ENCODE assay signal across 8 cellular contexts in genomic region chrX:46758163-46758955, GRCh38. TPM values are rescaled to one million over a fixed set of nuclear protein-coding genes. Genes with fewer than 3 reads are reported as not detected.
DNase-seq lines count a peak whose midpoint lies in the region; ATAC-seq, FAIRE-seq and TF ChIP-seq lines count a peak whose summit lies in the region.

No MANE protein-coding gene starts in this region.

- peaks cover 8% of the 10 kb centered on the region for H3K27me3 ChIP-seq in BE2C
- H3K27me3 ChIP-seq in endothelial cell of umbilical vein (ENCODE audit: control insufficient read depth in 2 of 2, insufficient read depth in 2 of 2, low read length in 2 of 2), result no peaks in the 10 kb centered on the region
- H3K27me3 ChIP-seq in aorta (ENCODE audit: control insufficient read depth in 1 of 2, insufficient read depth in 2 of 2, low read length in 1 of 2), result no peaks in the 10 kb centered on the region

- intact Hi-C loops in endothelial cell of umbilical vein (cut with micrococcal nuclease) (loop anchor here (2.0 to 10.0 kb wide), 3 partner anchors 154 to 334 kb away; partner anchors contain the start of gene JADE3), aorta (cut with DNase I) (loop anchor here (2.0 to 10.0 kb wide), 4 partner anchors 34 to 276 kb away; no protein-coding TSS in a partner anchor)

- H2AFZ ChIP-seq in endothelial cell of umbilical vein (ENCODE audit: low read depth, low read length), result peak overlapping the region; percentile 96

- dilution Hi-C loops in endothelial cell of umbilical vein (cut with MboI; ENCODE audit: extremely low pct_ligation_motif_present, low sequenced_read_pairs), result no loop called here

- peak; percentile 59 for FAIRE-seq in endothelial cell of umbilical vein (lab: Jason Lieb, UNC)

- no peak for TF ChIP-seq CTCF in BE2C (IDR thresholded peaks at IDR 0.05; ENCODE audit: low read depth, low read length)
- no peak for TF ChIP-seq CTCF in endothelial cell of umbilical vein (IDR thresholded peaks at IDR 0.05; ENCODE audit: extremely low read depth in 1 of 2, insufficient read depth in 1 of 2, low read depth in 1 of 2, low read length in 2 of 2)
- TF ChIP-seq CTCF in nephron (IDR thresholded peaks at IDR 0.05; ENCODE audit: unreplicated experiment in 3 of 3), result no peak

- 10 to 44% methylated on average over 41 to 47 of the region's 47 CpGs for WGBS in aorta, 2 donors

- H3K9ac ChIP-seq in endothelial cell of umbilical vein (replicated peaks; ENCODE audit: extremely low read depth, insufficient read depth, low read length), result peak overlapping the region; percentile 26

- ATAC-seq in GM19397 (IDR thresholded peaks at IDR 0.05; ENCODE audit: unreplicated experiment) (peak; percentile 25), HG03469 (IDR thresholded peaks at IDR 0.05; ENCODE audit: unreplicated experiment) (peak; percentile 18), aorta (ENCODE audit: low FRiP score) (peak; percentile 41)

- H3K36me3 Mint-ChIP-seq in nephron (ENCODE audit: low read depth), result no peaks in the 10 kb centered on the region

- no peaks in the 10 kb centered on the region for H3K4me1 ChIP-seq in BE2C
- H3K4me1 ChIP-seq in endothelial cell of umbilical vein (ENCODE audit: control insufficient read depth, extremely low read depth, insufficient read depth, low read length), result peaks cover 13% of the 10 kb centered on the region
- H3K4me1 ChIP-seq in aorta (ENCODE audit: control insufficient read depth in 1 of 2, insufficient read depth in 2 of 2, low read length in 2 of 2), result no peaks in the 10 kb centered on the region

- H4K20me1 ChIP-seq in endothelial cell of umbilical vein (replicated peaks; ENCODE audit: control insufficient read depth, extremely low read depth, insufficient read depth, low read length), result no peaks in the 10 kb centered on the region

- H3K4me3 Mint-ChIP-seq in nephron, result peak overlapping the region; percentile 86 to 91 (median 86)

- H3K79me2 ChIP-seq in endothelial cell of umbilical vein (ENCODE audit: control insufficient read depth, insufficient read depth, low read length), result peaks cover 2% of the 10 kb centered on the region

- H3K4me1 Mint-ChIP-seq in nephron, result no peaks in the 10 kb centered on the region

- H3K9me3 Mint-ChIP-seq in nephron, result peaks cover 16% of the 10 kb centered on the region

- H3K4me3 ChIP-seq in BE2C (ENCODE audit: low read depth, low read length) (peak overlapping the region; percentile 19; the same call in 1 of the 2 replicates), endothelial cell of umbilical vein (replicated peaks in 1 of 3; ENCODE audit: insufficient read depth in 1 of 3, low read depth in 1 of 3, low read length in 3 of 3) (peak overlapping the region; percentile 53 to 60 (median 54)), aorta (ENCODE audit: low read length in 2 of 2) (peak overlapping the region; percentile 28 to 46)

- H3K27ac ChIP-seq in endothelial cell of umbilical vein (ENCODE audit: insufficient read depth, low read depth, low read length), result no peak overlapping the region
- no peak overlapping the region for H3K27ac ChIP-seq in aorta (ENCODE audit: low read depth in 1 of 2, low read length in 2 of 2)

- H3K36me3 ChIP-seq in BE2C (no peaks in the 10 kb centered on the region), endothelial cell of umbilical vein (ENCODE audit: control insufficient read depth in 2 of 2, extremely low read depth in 1 of 2, insufficient read depth in 2 of 2, low read length in 2 of 2) (no peaks in the 10 kb centered on the region), aorta (ENCODE audit: control insufficient read depth in 1 of 2, insufficient read depth in 2 of 2, low read length in 1 of 2) (no peaks in the 10 kb centered on the region)

- no peaks in the 10 kb centered on the region for H3K9me1 ChIP-seq in endothelial cell of umbilical vein (replicated peaks; ENCODE audit: control insufficient read depth, extremely low read depth, insufficient read depth, low read length)

- POLR2A ChIA-PET in endothelial cell of umbilical vein (lab: Charles Lee), result no interaction called here

- peaks cover 20% of the 10 kb centered on the region for H3K27me3 Mint-ChIP-seq in nephron (ENCODE audit: low read depth)

- DNase-seq in BE2C (no peak), endothelial cell of umbilical vein (ENCODE audit: low read depth, low spot score) (peak; percentile 23), aorta (no peak)
- DNase-seq in activated CD4-positive, CD25-positive, alpha-beta regulatory T cell treated with anti-CD3 and anti-CD28 coated beads, Interleukin-2, amount 50 U/mL, for 72 hours, result peak; percentile 45
- DNase-seq in effector CD4-positive, alpha-beta T cell, result no peak

- peak overlapping the region; percentile 65 for H3K4me2 ChIP-seq in endothelial cell of umbilical vein (ENCODE audit: insufficient read depth, low read length)

- H3K27ac Mint-ChIP-seq in nephron, result peak overlapping the region in 1 of 3 experiments; percentile 18

- BruUV-seq in endothelial cell of umbilical vein (replicated peaks; lab: Mats Ljungman, UMichigan), result no TSS peak

- H3K9me3 ChIP-seq in BE2C (no peaks in the 10 kb centered on the region), endothelial cell of umbilical vein (replicated peaks; ENCODE audit: control insufficient read depth, insufficient read depth, low read length) (no peaks in the 10 kb centered on the region), aorta (ENCODE audit: control insufficient read depth, low read length) (no peaks in the 10 kb centered on the region)

- no peak for TF ChIP-seq POLR2A in endothelial cell of umbilical vein (IDR thresholded peaks at IDR 0.05; ENCODE audit: low read depth, low read length)

- CTCF ChIA-PET in endothelial cell of umbilical vein (lab: Charles Lee), result interaction anchor here (0.7 to 4.1 kb wide), 9 partner anchors 9 to 337 kb away, joined by 3 to 70 read pairs (median 4); no protein-coding TSS in a partner anchor

TF ChIP-seq in endothelial cell of umbilical vein, 7 proteins besides CTCF, POLR2A, EP300 and RAD21:
- no peak for TF ChIP-seq JUN (IDR thresholded peaks at IDR 0.05; ENCODE audit: borderline replicate concordance, insufficient read depth, insufficient read length, low read depth)
- no peak for TF ChIP-seq MYC (IDR thresholded peaks at IDR 0.05; ENCODE audit: low read depth, low read length)

RNA-seq across cellular contexts. Expression of gene SLC9A7, which starts 0.6 kb away (rescaled TPM):
- 0.29 TPM for polyA plus RNA-seq in BE2C (2012; ENCODE audit: insufficient read depth, insufficient read length, low read depth)
- total RNA-seq in endothelial cell of umbilical vein (7.5 and 10.4 TPM in 2 replicates), aorta (1 to 10 TPM; 2.5 to 3.0 TPM)
- polyA plus RNA-seq in endothelial cell of umbilical vein (3.5 and 4.6 TPM in 2 replicates), aorta (under 1 TPM; 0.33 to 0.38 TPM)
- polyA plus RNA-seq in endothelial cell of umbilical vein (2011; cell fraction: cytosol; rRNA removed), result 3.9 and 4.4 TPM in 2 replicates
- polyA plus RNA-seq in endothelial cell of umbilical vein (2011; cell fraction: nucleus; rRNA removed), result 5.4 and 7.2 TPM in 2 replicates
- 3.7 and 4.2 TPM in 2 replicates for polyA plus RNA-seq in endothelial cell of umbilical vein (2012)
- 21.9 and 29.7 TPM in 2 replicates for polyA minus RNA-seq in endothelial cell of umbilical vein
- polyA minus RNA-seq in endothelial cell of umbilical vein (2011; cell fraction: cytosol; rRNA and poly(A)+ RNA removed), result 5.1 TPM
- 5.9 and 6.8 TPM in 2 replicates for polyA minus RNA-seq in endothelial cell of umbilical vein (2011; cell fraction: nucleus; rRNA and poly(A)+ RNA removed)

Comparison
In these comparisons a context has a peak if more than half of its experiments do, and no peak if none do; other contexts are left out.
1. DNase-seq: peak in activated CD4-positive, CD25-positive, alpha-beta regulatory T cell treated with anti-CD3 and anti-CD28 coated beads, Interleukin-2, amount 50 U/mL, for 72 hours (single experiment) and endothelial cell of umbilical vein (single experiment); none in BE2C (single experiment), aorta (0 of 2) and effector CD4-positive, alpha-beta T cell (single experiment).
2. Peak in every context shown above with its lines, with median percentiles within 50 percentile points of each other: H3K4me3 ChIP-seq and ATAC-seq.